ENCODE assay signal across 24 cellular contexts in the genomic region with DNA sequence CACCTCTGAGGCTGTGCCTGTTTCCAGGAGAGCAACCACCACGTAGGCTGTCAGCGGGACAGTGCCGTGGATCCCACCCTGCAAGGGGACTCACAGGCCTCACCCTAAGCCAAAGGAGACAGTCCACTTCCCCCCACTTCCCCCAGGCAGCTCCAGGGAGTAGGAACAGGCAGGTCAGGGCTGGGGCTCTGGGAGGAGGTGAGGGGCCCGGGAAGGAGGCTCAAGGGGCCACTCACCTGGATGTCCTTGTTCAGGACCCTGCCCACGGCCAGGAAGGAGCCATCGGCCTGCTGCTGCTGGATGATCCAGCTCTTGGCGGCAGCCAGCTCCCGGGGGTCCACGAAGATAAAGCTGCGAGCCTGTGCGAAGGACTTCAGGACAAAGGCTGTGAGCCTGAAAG. TPM values are rescaled to one million over a fixed set of nuclear protein-coding genes. Genes with fewer than 3 reads are reported as not detected.
"Had no signal": no experiment of that assay in that cellular context is flagged by ENCODE, and none has a peak within 500 bp of the region (broad histone marks: within the 10 kb centered on the region; RNA-seq: fewer than 3 reads in every experiment).

No MANE protein-coding gene starts in this region.

- DNase-seq: IMR-90, Karpas-422, KG1, MG63, NCI-H1092, NCI-H1105 treated with DMSO at 0.1 percent for 48 hours, NCI-H1417 treated with DMSO at 0.1 percent for 48 hours, NCI-H146, NCI-H1694 treated with DMSO at 0.1 percent for 48 hours, NCI-H1930, NCI-H2081, NCI-H2107, NCI-H2227 treated with DMSO at 0.1 percent for 48 hours, NCI-H510A, NCI-H524 treated with DMSO at 0.1 percent for 48 hours, NCI-H69, NCI-H774, Right ventricle myocardium superior, RPMI8226, SIG-M5 had no signal

- H3K4me3 ChIP-seq: MG63, SJSA1, SK-N-MC had no signal

- ATAC-seq: HepG2 had no signal

- H3K36me3 ChIP-seq: MG63, SJSA1 had no signal

- H3K27ac ChIP-seq: SJSA1, SK-N-MC had no signal

- H3K4me1 ChIP-seq: SJSA1 had no signal

RNA-seq across cellular contexts. Expression of gene F2RL3, which starts 25.6 kb away (rescaled TPM):
- total RNA-seq: HepG2, HT1080, IMR-90 had no signal
